In genomic region chr14:77707724-77708408, GRCh38 we compare ENCODE assay signal across 8 cellular contexts. TPM values are rescaled to one million over a fixed set of nuclear protein-coding genes. Genes with fewer than 3 reads are reported as not detected.
A peak's percentile ranks its signal among the peaks of the same experiment; 100 is the strongest.
DNase-seq lines count a peak whose midpoint lies in the region; ATAC-seq and TF ChIP-seq lines count a peak whose summit lies in the region.

TSS of gene ALKBH1 (minus strand) at chr14:77708023. CDS start at chr14:77708004, 19 bp downstream.
TSS of gene SLIRP (plus strand) at chr14:77708103. CDS start at chr14:77708112, 9 bp downstream.

- H3K4me1 Mint-ChIP-seq in activated CD4-positive, alpha-beta T cell treated with anti-CD3 and anti-CD28 coated beads, Interleukin-2, amount 10 ng/mL, durations not matched to agents 7 days and 5 days: peaks cover 36% of the 10 kb centered on the region

- CTCF ChIA-PET in activated CD4-positive, alpha-beta T cell treated with anti-CD3 and anti-CD28 coated beads, Interleukin-2, amount 10 ng/mL, durations not matched to agents 7 days and 5 days (lab: Charles Lee): no interaction called here

- peak within 1 kb of the TSS; percentile 92 for H3K27ac Mint-ChIP-seq in activated CD4-positive, alpha-beta T cell treated with anti-CD3 and anti-CD28 coated beads, Interleukin-2, amount 10 ng/mL, durations not matched to agents 7 days and 5 days

- POLR2A ChIA-PET in activated CD4-positive, alpha-beta T cell treated with anti-CD3 and anti-CD28 coated beads, Interleukin-2, amount 10 ng/mL, durations not matched to agents 7 days and 5 days (lab: Charles Lee): no interaction called here

- peaks cover 0 to 47% of the 10 kb centered on the region in 2 donors for H3K36me3 ChIP-seq in left lung

- peak within 1 kb of the TSS; percentile 83 to 97 for H3K4me3 ChIP-seq in left lung

- peaks cover 43% of the 10 kb centered on the region for H3K36me3 Mint-ChIP-seq in activated CD4-positive, alpha-beta T cell treated with anti-CD3 and anti-CD28 coated beads, Interleukin-2, amount 10 ng/mL, durations not matched to agents 7 days and 5 days (ENCODE audit: low read depth)

- no peaks in the 10 kb centered on the region for H3K27me3 ChIP-seq in left lung

- TF ChIP-seq CTCF in left lung (IDR thresholded peaks at IDR 0.05): no peak

- H3K9me3 Mint-ChIP-seq in activated CD4-positive, alpha-beta T cell treated with anti-CD3 and anti-CD28 coated beads, Interleukin-2, amount 10 ng/mL, durations not matched to agents 7 days and 5 days: no peaks in the 10 kb centered on the region

- H3K4me1 ChIP-seq in left lung: peaks cover 17 to 36% of the 10 kb centered on the region in 2 donors

- no peaks in the 10 kb centered on the region for H3K9me3 ChIP-seq in left lung

- peak within 1 kb of the TSS; percentile 42 to 67 for H3K27ac ChIP-seq in left lung

- DNase-seq in C1 segment of cervical spinal cord (lab: John Stamatoyannopoulos, UW) (peak; percentile 38 to 90 (median 83)), NCI-H526 (lab: John Stamatoyannopoulos, UW) (peak; percentile 72 to 92), dermis blood vessel endothelial cell (peak; percentile 87), left lung (peak; percentile 90 to 93)
- peak; percentile 92 for DNase-seq in activated CD4-positive, alpha-beta T cell treated with anti-CD3 and anti-CD28 coated beads, Interleukin-2, amount 10 ng/mL, durations not matched to agents 7 days and 5 days
- peak; percentile 78 to 82 for DNase-seq in stimulated activated CD4-positive, alpha-beta T cell treated with anti-CD3 and anti-CD28 coated beads, Interleukin-2, amount 100 ng/mL, for 48 hours

- intact Hi-C loops in left lung (cut with DNase I): no loop called here

- peak; percentile 99 for ATAC-seq in GM19328 (IDR thresholded peaks at IDR 0.05; ENCODE audit: unreplicated experiment)
- peak; percentile 88 for ATAC-seq in HG03469 (IDR thresholded peaks at IDR 0.05; ENCODE audit: unreplicated experiment)
- peak; percentile 99 for ATAC-seq in left lung

- no peaks in the 10 kb centered on the region for H3K27me3 Mint-ChIP-seq in activated CD4-positive, alpha-beta T cell treated with anti-CD3 and anti-CD28 coated beads, Interleukin-2, amount 10 ng/mL, durations not matched to agents 7 days and 5 days

- peak within 1 kb of the TSS; percentile 91 for H3K4me3 Mint-ChIP-seq in activated CD4-positive, alpha-beta T cell treated with anti-CD3 and anti-CD28 coated beads, Interleukin-2, amount 10 ng/mL, durations not matched to agents 7 days and 5 days

RNA-seq across cellular contexts. Expression of gene ALKBH1, which starts in this region (rescaled TPM):
- total RNA-seq in activated CD4-positive, alpha-beta T cell treated with anti-CD3 and anti-CD28 coated beads, Interleukin-2, amount 10 ng/mL, durations not matched to agents 7 days and 5 days: 10 to 100 TPM; 12.5 to 13.3 TPM
- 12.0 and 14.1 TPM in 2 replicates for total RNA-seq in dermis blood vessel endothelial cell
- total RNA-seq in left lung: 1 to 10 TPM; 8.6 to 8.8 TPM

RNA-seq across cellular contexts. Expression of gene SLIRP, which starts in this region (rescaled TPM):
- total RNA-seq in activated CD4-positive, alpha-beta T cell treated with anti-CD3 and anti-CD28 coated beads, Interleukin-2, amount 10 ng/mL, durations not matched to agents 7 days and 5 days: 10 to 100 TPM; 61.9 to 73.6 TPM
- 127 and 179 TPM in 2 replicates for total RNA-seq in dermis blood vessel endothelial cell
- total RNA-seq in left lung: 10 to 100 TPM; 69.7 to 93.9 TPM

Comparison
In these comparisons a context has a peak if more than half of its experiments do, and no peak if none do; other contexts are left out.
1. Peak in every context shown above with its lines: DNase-seq, ATAC-seq, H3K4me3 ChIP-seq and H3K27ac ChIP-seq.